ENCODE assay signal across 8 cellular contexts in genomic region chr9:116646661-116647514, GRCh38. TPM values are rescaled to one million over a fixed set of nuclear protein-coding genes. Genes with fewer than 3 reads are reported as not detected.
DNase-seq lines count a peak whose midpoint lies in the region; ATAC-seq and TF ChIP-seq lines count a peak whose summit lies in the region.

No MANE protein-coding gene starts in this region.

- in situ Hi-C loops in Panc1 (cut with HindIII; ENCODE audit: low pct_unique_long_range_greater_than_20kb, low sequenced_read_pairs), result no loop called here

- intact Hi-C loops in Panc1 (cut with micrococcal nuclease; ENCODE audit: unreplicated experiment), result loop anchor here (10.0 kb wide), 1 partner anchor 52 kb away; no protein-coding TSS in a partner anchor

- ATAC-seq in Panc1, result peak; percentile 83
- ATAC-seq in HG03521 (IDR thresholded peaks at IDR 0.05; ENCODE audit: unreplicated experiment), result no peak
- no peak for ATAC-seq in GM19023 (IDR thresholded peaks at IDR 0.05; ENCODE audit: unreplicated experiment)

- H3K4me1 ChIP-seq in HEK293 (ENCODE audit: control insufficient read depth, insufficient read depth, low read length) (no peaks in the 10 kb centered on the region), Panc1 (ENCODE audit: control insufficient read depth, insufficient read depth, low read length) (no peaks in the 10 kb centered on the region), fibroblast of lung (ENCODE audit: control insufficient read depth, extremely low read depth, insufficient read depth, low read length) (peaks cover 5% of the 10 kb centered on the region)

- no peaks in the 10 kb centered on the region for H3K79me2 ChIP-seq in fibroblast of lung (ENCODE audit: control insufficient read depth, insufficient read depth, low read length)

- H3K9ac ChIP-seq in fibroblast of lung (ENCODE audit: insufficient read depth, low read length), result no peak overlapping the region

- H3K9me3 ChIP-seq in HEK293 (ENCODE audit: control insufficient read depth, insufficient read depth, low read depth, low read length) (no peaks in the 10 kb centered on the region), Panc1 (ENCODE audit: control insufficient read depth, insufficient read depth, low read depth, low read length) (no peaks in the 10 kb centered on the region), fibroblast of lung (ENCODE audit: control insufficient read depth, insufficient read depth, low read depth, low read length) (no peaks in the 10 kb centered on the region)

- CTCF ChIA-PET in HEK293 (lab: Yijun Ruan, JAX), result interaction anchor here (0.6 to 2.7 kb wide), 21 partner anchors 10 to 1057 kb away, joined by 3 to 19 read pairs (median 3); no protein-coding TSS in a partner anchor
- CTCF ChIA-PET in Panc1 (lab: Charles Lee), result no interaction called here

- H3K4me2 ChIP-seq in fibroblast of lung (ENCODE audit: extremely low read depth, insufficient read depth, low read length), result no peak overlapping the region

- no TSS peak for BruUV-seq in Panc1 (replicated peaks; lab: Mats Ljungman, UMichigan)

- TF ChIP-seq CTCF in HEK293 (tag by site-specific recombination; IDR thresholded peaks at IDR 0.05) (peak; percentile 37; the same call in 1 of the 2 replicates), Panc1 (IDR thresholded peaks at IDR 0.05) (peak; percentile 63), fibroblast of lung (conservative IDR thresholded peaks at IDR 0.05 in 1 of 2, IDR thresholded peaks at IDR 0.05 in 1 of 2; ENCODE audit: low read depth in 1 of 2, low read length in 2 of 2) (peak; percentile 60 to 65)

- H3K27me3 ChIP-seq in Panc1 (ENCODE audit: control insufficient read depth, insufficient read depth, low read length), result no peaks in the 10 kb centered on the region
- H3K27me3 ChIP-seq in fibroblast of lung (ENCODE audit: control insufficient read depth, insufficient read depth, low read length), result no peaks in the 10 kb centered on the region

- no peaks in the 10 kb centered on the region for H3K36me3 ChIP-seq in HEK293 (ENCODE audit: control insufficient read depth in 2 of 2, insufficient read depth in 1 of 2, low read length in 2 of 2)
- no peaks in the 10 kb centered on the region for H3K36me3 ChIP-seq in Panc1 (ENCODE audit: control insufficient read depth, insufficient read depth, low read length)
- H3K36me3 ChIP-seq in fibroblast of lung (ENCODE audit: control insufficient read depth, insufficient read depth, low read length), result no peaks in the 10 kb centered on the region

- peak; percentile 44 for DNase-seq in EL
- no peak for DNase-seq in Panc1 (ENCODE audit: low read depth, low spot score)
- DNase-seq in fibroblast of lung (ENCODE audit: low read depth in 2 of 2), result peak; percentile 58 to 65
- peak; percentile 69 for DNase-seq in pons (ENCODE audit: low spot score)
- DNase-seq in activated CD8-positive, alpha-beta memory T cell treated with anti-CD3 and anti-CD28 coated beads, Interleukin-2, amount 50 U/mL, for 48 hours, result no peak

- POLR2A ChIA-PET in HEK293 (lab: Yijun Ruan, JAX), result no interaction called here
- POLR2A ChIA-PET in Panc1 (lab: Charles Lee), result no interaction called here

- no peak overlapping the region for H3K4me3 ChIP-seq in HEK293 (ENCODE audit: low read depth, low read length)
- H3K4me3 ChIP-seq in Panc1 (ENCODE audit: low read depth in 2 of 2, low read length in 2 of 2), result no peak overlapping the region
- no peak overlapping the region for H3K4me3 ChIP-seq in fibroblast of lung (replicated peaks in 1 of 4; ENCODE audit: control extremely low read depth in 1 of 4, insufficient read depth in 1 of 4, low read depth in 3 of 4, low read length in 4 of 4)

- no peaks in the 10 kb centered on the region for H4K20me1 ChIP-seq in fibroblast of lung (ENCODE audit: control insufficient read depth, extremely low read depth, insufficient read depth, low read length)

- no peak overlapping the region for H3K27ac ChIP-seq in HEK293 (ENCODE audit: extremely low read depth, low read depth, low read length)
- H3K27ac ChIP-seq in Panc1 (ENCODE audit: low read length), result no peak overlapping the region
- H3K27ac ChIP-seq in fibroblast of lung (ENCODE audit: insufficient read depth, low read length), result no peak overlapping the region

- H2AFZ ChIP-seq in fibroblast of lung (ENCODE audit: low read length), result no peak overlapping the region

TF ChIP-seq in HEK293, 187 proteins besides CTCF, POLR2A, EP300 and RAD21:
- TF ChIP-seq ZNF837 (tag by site-specific recombination; IDR thresholded peaks at IDR 0.05) (no peak), ZNF610 (tag by site-specific recombination; IDR thresholded peaks at IDR 0.05; ENCODE audit: borderline replicate concordance) (no peak), SCRT2 (tag by site-specific recombination; IDR thresholded peaks at IDR 0.05) (peak; percentile 44), ZNF654 (tag by site-specific recombination; IDR thresholded peaks at IDR 0.05; ENCODE audit: low read depth) (peak; percentile 57)

RNA-seq across cellular contexts. Expression of gene TRIM32, which starts 40.2 kb away (rescaled TPM):
- total RNA-seq in Panc1 (2021; ENCODE audit: unreplicated experiment) (20.2 TPM), fibroblast of lung (18.5 and 23.8 TPM in 2 replicates)
- polyA plus RNA-seq in Panc1 (2012; ENCODE audit: insufficient read length), result 7.4 TPM
- polyA plus RNA-seq in fibroblast of lung, result 17.8 and 18.9 TPM in 2 replicates
- polyA plus RNA-seq in fibroblast of lung (2012), result 13.9 and 15.6 TPM in 2 replicates
- polyA minus RNA-seq in fibroblast of lung (ENCODE audit: low replicate concordance), result 43.0 and 70.5 TPM in 2 replicates

Comparison
In these comparisons a context has a peak if more than half of its experiments do, and no peak if none do; other contexts are left out.
1. DNase-seq: peak in EL (single experiment), fibroblast of lung (2 of 2) and pons (single experiment); none in Panc1 (single experiment) and activated CD8-positive, alpha-beta memory T cell treated with anti-CD3 and anti-CD28 coated beads, Interleukin-2, amount 50 U/mL, for 48 hours (single experiment).
2. Peak in every context shown above with its lines, with median percentiles within 50 percentile points of each other: CTCF ChIP-seq.